In the genomic region with DNA sequence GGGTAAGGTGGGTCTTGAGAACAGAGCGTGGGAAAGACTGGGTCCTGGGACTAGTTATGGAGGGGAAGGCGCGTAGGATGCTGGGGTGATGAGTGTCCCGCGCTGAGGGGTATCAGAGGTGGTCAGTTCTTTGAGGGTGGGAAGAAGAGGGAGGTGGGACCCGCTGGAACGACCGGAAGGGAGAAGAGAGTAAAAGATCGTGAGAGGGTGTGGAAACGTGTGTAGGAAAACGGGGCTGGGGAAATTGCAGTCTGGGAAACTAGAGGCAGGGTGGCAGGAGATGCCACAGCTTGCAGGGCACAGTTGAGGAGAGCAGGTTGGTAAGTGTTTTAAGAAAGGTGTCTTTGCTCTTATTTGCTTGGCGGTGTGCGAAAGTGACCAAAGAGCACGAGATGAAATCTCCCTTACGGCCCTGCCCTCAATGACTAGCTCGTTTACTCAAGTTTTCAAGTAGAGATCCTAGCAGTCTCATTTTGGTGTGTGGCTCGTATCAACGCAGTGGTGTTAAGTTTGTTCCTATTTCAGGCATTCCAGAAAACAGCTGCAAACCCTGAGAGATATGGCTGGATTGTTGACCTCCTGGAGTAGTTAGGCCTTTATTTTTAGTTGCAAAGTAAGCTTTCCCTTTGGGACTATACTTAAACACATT, we compare ENCODE assay signal across 8 cellular contexts. TPM values are rescaled to one million over a fixed set of nuclear protein-coding genes. Genes with fewer than 3 reads are reported as not detected.
DNase-seq lines count a peak whose midpoint lies in the region; TF ChIP-seq lines count a peak whose summit lies in the region.

No MANE protein-coding gene starts in this region.

- peak overlapping the region; percentile 92 for H3K27ac Mint-ChIP-seq in activated T-helper 2 cell treated with anti-CD3 and anti-CD28 coated beads, Interferon-gamma antibody, Interleukin-2, Interleukin-4, amounts not matched to agents 10 μg/mL and 5 μg/mL and 100 μg/mL, durations not matched to agents 14 hours and 24 hours and 36 hours

- no peak for TF ChIP-seq POLR2A in sigmoid colon (IDR thresholded peaks at IDR 0.05)

- H3K9me3 Mint-ChIP-seq in activated T-helper 2 cell treated with anti-CD3 and anti-CD28 coated beads, Interferon-gamma antibody, Interleukin-2, Interleukin-4, amounts not matched to agents 10 μg/mL and 5 μg/mL and 100 μg/mL, durations not matched to agents 14 hours and 24 hours and 36 hours, result no peaks in the 10 kb centered on the region

- peak overlapping the region; percentile 88 for H3K9ac ChIP-seq in Karpas-422 (ENCODE audit: low read length)

- peaks cover 45% of the 10 kb centered on the region for H3K36me3 Mint-ChIP-seq in activated T-helper 2 cell treated with anti-CD3 and anti-CD28 coated beads, Interferon-gamma antibody, Interleukin-2, Interleukin-4, amounts not matched to agents 10 μg/mL and 5 μg/mL and 100 μg/mL, durations not matched to agents 14 hours and 24 hours and 36 hours (ENCODE audit: low read depth)

- peaks cover 37% of the 10 kb centered on the region for H3K4me1 Mint-ChIP-seq in activated T-helper 2 cell treated with anti-CD3 and anti-CD28 coated beads, Interferon-gamma antibody, Interleukin-2, Interleukin-4, amounts not matched to agents 10 μg/mL and 5 μg/mL and 100 μg/mL, durations not matched to agents 14 hours and 24 hours and 36 hours (ENCODE audit: low read depth)

- TF ChIP-seq EP300 in sigmoid colon (IDR thresholded peaks at IDR 0.05), result no peak

- no peaks in the 10 kb centered on the region for H3K27me3 ChIP-seq in Karpas-422 (ENCODE audit: low read length)
- no peaks in the 10 kb centered on the region for H3K27me3 ChIP-seq in right atrium auricular region
- H3K27me3 ChIP-seq in sigmoid colon, result no peaks in the 10 kb centered on the region

- intact Hi-C loops in activated T-helper 2 cell treated with anti-CD3 and anti-CD28 coated beads, Interferon-gamma antibody, Interleukin-2, Interleukin-4, amounts not matched to agents 10 μg/mL and 5 μg/mL and 100 μg/mL, durations not matched to agents 14 hours and 24 hours and 36 hours (cut with micrococcal nuclease), result loop anchor here (10.0 kb wide), 1 partner anchor 638 kb away; the partner anchor contains the start of gene CCDC15
- intact Hi-C loops in sigmoid colon (cut with DNase I), result loop anchor here (2.0 to 10.0 kb wide), 5 partner anchors 32 to 672 kb away; partner anchors contain the start of genes CCDC15, CHEK1, FOXRED1 and SRPRA

- H3K36me3 ChIP-seq in Karpas-422 (ENCODE audit: insufficient read depth, low read length), result peaks cover 6% of the 10 kb centered on the region; the same call in 1 of the 2 replicates
- peaks cover 20% of the 10 kb centered on the region for H3K36me3 ChIP-seq in right atrium auricular region
- H3K36me3 ChIP-seq in sigmoid colon, result peaks cover 0 to 24% (median 6%) of the 10 kb centered on the region in 4 donors

- H3K4me3 ChIP-seq in Karpas-422 (ENCODE audit: low read length), result peak overlapping the region; percentile 87
- peak overlapping the region; percentile 93 to 98 for H3K4me3 ChIP-seq in right atrium auricular region
- H3K4me3 ChIP-seq in sigmoid colon, result peak overlapping the region; percentile 71 to 96 (median 78)

- 0 to 1% methylated on average over 18 of the region's 18 CpGs for WGBS in sigmoid colon, 2 donors

- H3K9me2 ChIP-seq in Karpas-422 (replicated peaks; ENCODE audit: insufficient read depth, low read length), result no peaks in the 10 kb centered on the region

- TF ChIP-seq CTCF in right atrium auricular region (IDR thresholded peaks at IDR 0.05) (no peak), sigmoid colon (IDR thresholded peaks at IDR 0.05) (no peak)

- H3K27ac ChIP-seq in Karpas-422 (ENCODE audit: low read length) (peak overlapping the region; percentile 36; the same call in 1 of the 2 replicates), right atrium auricular region (peak overlapping the region; percentile 88), sigmoid colon (peak overlapping the region; percentile 79 to 96 (median 84))

- H4K20me1 ChIP-seq in Karpas-422 (ENCODE audit: insufficient read depth, low read depth, low read length), result no peaks in the 10 kb centered on the region

- H3K4me1 ChIP-seq in Karpas-422 (ENCODE audit: low read length), result peaks cover 27% of the 10 kb centered on the region
- peaks cover 0 to 34% of the 10 kb centered on the region in 2 donors for H3K4me1 ChIP-seq in right atrium auricular region
- peaks cover 0 to 33% (median 22%) of the 10 kb centered on the region in 4 donors for H3K4me1 ChIP-seq in sigmoid colon

- no peaks in the 10 kb centered on the region for H3K27me3 Mint-ChIP-seq in activated T-helper 2 cell treated with anti-CD3 and anti-CD28 coated beads, Interferon-gamma antibody, Interleukin-2, Interleukin-4, amounts not matched to agents 10 μg/mL and 5 μg/mL and 100 μg/mL, durations not matched to agents 14 hours and 24 hours and 36 hours (ENCODE audit: low read depth)

- H3K9me3 ChIP-seq in Karpas-422 (ENCODE audit: low read length) (no peaks in the 10 kb centered on the region), right atrium auricular region (no peaks in the 10 kb centered on the region), sigmoid colon (no peaks in the 10 kb centered on the region)

- peaks cover 51% of the 10 kb centered on the region for H3K79me2 ChIP-seq in Karpas-422 (ENCODE audit: low read length)

- no peak overlapping the region for H2AFZ ChIP-seq in Karpas-422 (ENCODE audit: low read length)

- H3K4me2 ChIP-seq in Karpas-422 (ENCODE audit: low read depth, low read length, poor library complexity, severe bottlenecking), result peak overlapping the region; percentile 68

- H3K4me3 Mint-ChIP-seq in activated T-helper 2 cell treated with anti-CD3 and anti-CD28 coated beads, Interferon-gamma antibody, Interleukin-2, Interleukin-4, amounts not matched to agents 10 μg/mL and 5 μg/mL and 100 μg/mL, durations not matched to agents 14 hours and 24 hours and 36 hours (ENCODE audit: low read depth), result peak overlapping the region; percentile 99

- DNase-seq in NCI-H2029 treated with DMSO at 0.1 percent for 48 hours (lab: John Stamatoyannopoulos, UW) (peak; percentile 10), NCI-H2029 (lab: John Stamatoyannopoulos, UW) (no peak), Karpas-422 (no peak), right atrium auricular region (ENCODE audit: low spot score) (no peak), sigmoid colon (no peak), GF-D8 (lab: John Stamatoyannopoulos, UW) (no peak), SK-N-DZ (ENCODE audit: low spot score) (no peak)
- DNase-seq in activated T-helper 2 cell treated with anti-CD3 and anti-CD28 coated beads, Interferon-gamma antibody, Interleukin-2, Interleukin-4, amounts not matched to agents 10 μg/mL and 5 μg/mL and 100 μg/mL, durations not matched to agents 14 hours and 24 hours and 36 hours (ENCODE audit: low spot score), result no peak

RNA-seq across cellular contexts. Expression of gene STT3A, which starts 0.6 kb away (rescaled TPM):
- 32.9 and 76.2 TPM in 2 replicates for total RNA-seq in Karpas-422 (2014; rRNA removed; shearing (Covaris generic); ENCODE audit: low replicate concordance)
- 187 and 198 TPM in 2 replicates for total RNA-seq in activated T-helper 2 cell treated with anti-CD3 and anti-CD28 coated beads, Interferon-gamma antibody, Interleukin-2, Interleukin-4, amounts not matched to agents 10 μg/mL and 5 μg/mL and 100 μg/mL, durations not matched to agents 14 hours and 24 hours and 36 hours
- total RNA-seq in right atrium auricular region (10 to 100 TPM; 51.7 to 69.7 TPM), sigmoid colon (10 to 100 TPM; 34.8 to 60.3 (median 52.9) TPM)
- polyA plus RNA-seq in sigmoid colon, result 10 to 100 TPM; 10.8 to 62.7 (median 20.3) TPM
- 33.3 and 41.1 TPM in 2 replicates for polyA plus RNA-seq in SK-N-DZ (2014; cell fraction: cytosol; rRNA removed)
- 33.9 and 36.9 TPM in 2 replicates for polyA plus RNA-seq in SK-N-DZ (2014; cell fraction: nucleus; rRNA removed)

RNA-seq across cellular contexts. Expression of gene EI24, which starts 24.0 kb away (rescaled TPM):
- 19.9 and 41.6 TPM in 2 replicates for total RNA-seq in Karpas-422 (2014; rRNA removed; shearing (Covaris generic); ENCODE audit: low replicate concordance)
- 44.4 and 50.9 TPM in 2 replicates for total RNA-seq in activated T-helper 2 cell treated with anti-CD3 and anti-CD28 coated beads, Interferon-gamma antibody, Interleukin-2, Interleukin-4, amounts not matched to agents 10 μg/mL and 5 μg/mL and 100 μg/mL, durations not matched to agents 14 hours and 24 hours and 36 hours
- total RNA-seq in right atrium auricular region (10 to 100 TPM; 69.0 to 71.7 TPM), sigmoid colon (100 to 1,000 TPM in 1 of 4 donors, 10 to 100 TPM in 3; 74.5 to 109 (median 86.6) TPM)
- polyA plus RNA-seq in sigmoid colon, result 10 to 100 TPM; 46.2 to 77.8 (median 65.5) TPM
- polyA plus RNA-seq in SK-N-DZ (2014; cell fraction: cytosol; rRNA removed), result 47.2 and 57.0 TPM in 2 replicates
- polyA plus RNA-seq in SK-N-DZ (2014; cell fraction: nucleus; rRNA removed), result 22.6 and 29.4 TPM in 2 replicates

RNA-seq across cellular contexts. Expression of gene CHEK1, which starts 31.7 kb away (rescaled TPM):
- 12.5 and 16.5 TPM in 2 replicates for total RNA-seq in Karpas-422 (2014; rRNA removed; shearing (Covaris generic); ENCODE audit: low replicate concordance)
- total RNA-seq in activated T-helper 2 cell treated with anti-CD3 and anti-CD28 coated beads, Interferon-gamma antibody, Interleukin-2, Interleukin-4, amounts not matched to agents 10 μg/mL and 5 μg/mL and 100 μg/mL, durations not matched to agents 14 hours and 24 hours and 36 hours, result 109 and 110 TPM in 2 replicates
- total RNA-seq in right atrium auricular region, result under 1 TPM; 0.59 to 0.89 TPM
- 10 to 100 TPM in 1 of 4 donors, 1 to 10 TPM in 3; 2.5 to 12.9 (median 7.2) TPM for total RNA-seq in sigmoid colon
- polyA plus RNA-seq in sigmoid colon, result 10 to 100 TPM in 1 of 3 donors, 1 to 10 TPM in 2; 4.4 to 18.6 (median 8.4) TPM
- 47.4 and 54.5 TPM in 2 replicates for polyA plus RNA-seq in SK-N-DZ (2014; cell fraction: cytosol; rRNA removed)
- 33.8 and 34.5 TPM in 2 replicates for polyA plus RNA-seq in SK-N-DZ (2014; cell fraction: nucleus; rRNA removed)

Comparison
In these comparisons a context has a peak if more than half of its experiments do, and no peak if none do; other contexts are left out.
1. H3K27ac ChIP-seq: peak in every context shown above with its lines; median percentile 88 in right atrium auricular region; 84 in sigmoid colon; 36 in Karpas-422.